In genomic region chr1:2545754-2546514, GRCh38 we compare ENCODE assay signal across 8 cellular contexts. TPM values are rescaled to one million over a fixed set of nuclear protein-coding genes. Genes with fewer than 3 reads are reported as not detected.
A peak's percentile ranks its signal among the peaks of the same experiment; 100 is the strongest.
DNase-seq lines count a peak whose midpoint lies in the region; ATAC-seq and TF ChIP-seq lines count a peak whose summit lies in the region.

No MANE protein-coding gene starts in this region.

- H3K4me1 ChIP-seq in GM23338 (ENCODE audit: insufficient read depth) (peaks cover 16% of the 10 kb centered on the region; the same call in 1 of the 2 replicates), MM.1S (ENCODE audit: low read length) (peaks cover 31% of the 10 kb centered on the region), upper lobe of right lung (peaks cover 42% of the 10 kb centered on the region)

- H3K9me3 Mint-ChIP-seq in GM23338 (no peaks in the 10 kb centered on the region), progenitor cell of endocrine pancreas (ENCODE audit: low read depth) (no peaks in the 10 kb centered on the region)
- no peaks in the 10 kb centered on the region for H3K9me3 Mint-ChIP-seq in activated naive CD8-positive, alpha-beta T cell treated with anti-CD3 and anti-CD28 coated beads for 36 hours

- H3K27me3 ChIP-seq in GM23338 (ENCODE audit: insufficient read depth) (peaks cover 7% of the 10 kb centered on the region; the same call in 1 of the 2 replicates), MM.1S (replicated peaks; ENCODE audit: insufficient read depth, low read length) (no peaks in the 10 kb centered on the region), upper lobe of right lung (peaks cover 2% of the 10 kb centered on the region)

- H4K20me1 ChIP-seq in GM23338 (replicated peaks; ENCODE audit: insufficient read depth) (no peaks in the 10 kb centered on the region), MM.1S (ENCODE audit: insufficient read depth, low read length) (no peaks in the 10 kb centered on the region)

- TF ChIP-seq CTCF in GM23338 (conservative IDR thresholded peaks at IDR 0.05; ENCODE audit: low read depth in 2 of 2) (no peak), MM.1S (IDR thresholded peaks at IDR 0.05; ENCODE audit: low read length) (no peak), progenitor cell of endocrine pancreas (IDR thresholded peaks at IDR 0.05; ENCODE audit: unreplicated experiment) (no peak), upper lobe of right lung (IDR thresholded peaks at IDR 0.05) (no peak)

- H3K9me2 ChIP-seq in GM23338 (ENCODE audit: insufficient read depth) (no peaks in the 10 kb centered on the region), MM.1S (replicated peaks; ENCODE audit: insufficient read depth, low read length) (no peaks in the 10 kb centered on the region)

- H3K36me3 Mint-ChIP-seq in GM23338 (ENCODE audit: low read depth): no peaks in the 10 kb centered on the region
- peaks cover 1% of the 10 kb centered on the region for H3K36me3 Mint-ChIP-seq in activated naive CD8-positive, alpha-beta T cell treated with anti-CD3 and anti-CD28 coated beads for 36 hours
- H3K36me3 Mint-ChIP-seq in progenitor cell of endocrine pancreas (ENCODE audit: insufficient read depth): no peaks in the 10 kb centered on the region

- H3K36me3 ChIP-seq in GM23338 (ENCODE audit: insufficient read depth): no peaks in the 10 kb centered on the region
- H3K36me3 ChIP-seq in MM.1S (replicated peaks; ENCODE audit: insufficient read depth, low read length): no peaks in the 10 kb centered on the region
- no peaks in the 10 kb centered on the region for H3K36me3 ChIP-seq in upper lobe of right lung

- H3K4me3 ChIP-seq in GM23338 (peak overlapping the region; percentile 85), MM.1S (ENCODE audit: low read length) (peak overlapping the region; percentile 73), upper lobe of right lung (peak overlapping the region; percentile 85)

- ATAC-seq in GM23338 (peak; percentile 53), SK-N-SH treated with all-trans-retinoic acid at 6 μM for 48 hours (peak; percentile 72), Right ventricle myocardium superior (ENCODE audit: poor library complexity) (peak; percentile 68), upper lobe of right lung (peak; percentile 76)

- peaks cover 20% of the 10 kb centered on the region for H3K27me3 Mint-ChIP-seq in GM23338 (ENCODE audit: insufficient read depth, low read depth, poor library complexity)
- no peaks in the 10 kb centered on the region for H3K27me3 Mint-ChIP-seq in activated naive CD8-positive, alpha-beta T cell treated with anti-CD3 and anti-CD28 coated beads for 36 hours
- H3K27me3 Mint-ChIP-seq in progenitor cell of endocrine pancreas: peaks cover 3% of the 10 kb centered on the region

- H3F3A ChIP-seq in GM23338 (replicated peaks; ENCODE audit: low read depth): peaks cover 7% of the 10 kb centered on the region; the same call in 1 of the 2 replicates
- H3F3A ChIP-seq in MM.1S (ENCODE audit: insufficient read depth, low read length): peaks cover 36% of the 10 kb centered on the region

- H3K79me2 ChIP-seq in GM23338 (replicated peaks; ENCODE audit: insufficient read depth): no peaks in the 10 kb centered on the region
- H3K79me2 ChIP-seq in MM.1S (ENCODE audit: low read length): 0 out of 2 replicates have a peak, but pooled peaks cover 3% of the 10 kb centered on the region

- peak overlapping the region; percentile 92 for H3K4me2 ChIP-seq in GM23338
- H3K4me2 ChIP-seq in MM.1S (ENCODE audit: low read depth, low read length): peak overlapping the region; percentile 100

- H2AFZ ChIP-seq in GM23338: no peak overlapping the region
- H2AFZ ChIP-seq in MM.1S (ENCODE audit: low read length): peak overlapping the region; percentile 77

- intact Hi-C loops in Right ventricle myocardium superior (cut with DNase I) (loop anchor here (2.0 kb wide), 1 partner anchor 131 kb away; no protein-coding TSS in a partner anchor), upper lobe of right lung (cut with DNase I) (loop anchor here (10.0 kb wide), 1 partner anchor 131 kb away; the partner anchor contains the start of gene PEX10)

- peak overlapping the region; percentile 88 for H3K9ac ChIP-seq in MM.1S (ENCODE audit: low read length)

- no peak overlapping the region for H3K27ac Mint-ChIP-seq in GM23338
- H3K27ac Mint-ChIP-seq in activated naive CD8-positive, alpha-beta T cell treated with anti-CD3 and anti-CD28 coated beads for 36 hours: peak overlapping the region; percentile 97
- H3K27ac Mint-ChIP-seq in progenitor cell of endocrine pancreas: no peak overlapping the region

- H3K27ac ChIP-seq in GM23338 (ENCODE audit: low read depth) (peak overlapping the region; percentile 84; the same call in 1 of the 2 replicates), MM.1S (ENCODE audit: low read length) (peak overlapping the region; percentile 98), upper lobe of right lung (peak overlapping the region; percentile 97)

- peak; percentile 88 for DNase-seq in Daoy (ENCODE audit: low read depth)
- peak; percentile 95 for DNase-seq in GM23338 (ENCODE audit: low spot score)
- peak; percentile 93 for DNase-seq in MM.1S
- DNase-seq in activated naive CD8-positive, alpha-beta T cell treated with anti-CD3 and anti-CD28 coated beads for 36 hours: peak; percentile 91
- peak; percentile 93 for DNase-seq in Right ventricle myocardium superior
- DNase-seq in progenitor cell of endocrine pancreas (ENCODE audit: low spot score, unreplicated experiment): peak; percentile 87
- peak; percentile 97 for DNase-seq in upper lobe of right lung

- H3K4me3 Mint-ChIP-seq in GM23338 (peak overlapping the region; percentile 77; the same call in 2 of the 3 replicates), progenitor cell of endocrine pancreas (ENCODE audit: low read depth) (peak overlapping the region; percentile 68)
- H3K4me3 Mint-ChIP-seq in activated naive CD8-positive, alpha-beta T cell treated with anti-CD3 and anti-CD28 coated beads for 36 hours: peak overlapping the region; percentile 83

- no peaks in the 10 kb centered on the region for H3K9me3 ChIP-seq in MM.1S (replicated peaks; ENCODE audit: insufficient read depth, low read length)
- no peaks in the 10 kb centered on the region for H3K9me3 ChIP-seq in upper lobe of right lung

- H3K4me1 Mint-ChIP-seq in GM23338: peaks cover 5% of the 10 kb centered on the region; the same call in 1 of the 3 replicates
- peaks cover 24% of the 10 kb centered on the region for H3K4me1 Mint-ChIP-seq in activated naive CD8-positive, alpha-beta T cell treated with anti-CD3 and anti-CD28 coated beads for 36 hours
- H3K4me1 Mint-ChIP-seq in progenitor cell of endocrine pancreas (ENCODE audit: low read depth): peaks cover 14% of the 10 kb centered on the region

TF ChIP-seq in GM23338, 12 proteins besides CTCF, POLR2A, EP300 and RAD21:
- TF ChIP-seq ZNF114 (CRISPR knock-in tag; IDR thresholded peaks at IDR 0.05) (no peak), CREB1 (CRISPR knock-in tag; IDR thresholded peaks at IDR 0.05; ENCODE audit: low read depth) (no peak), POLR2AphosphoS5 (IDR thresholded peaks at IDR 0.05; ENCODE audit: low read depth) (peak; percentile 82)

TF ChIP-seq in SK-N-SH treated with all-trans-retinoic acid at 6 μM for 48 hours, 23 proteins besides CTCF, POLR2A, EP300 and RAD21 (continues in another document):
- TF ChIP-seq POU6F1 (CRISPR knock-in tag; IDR thresholded peaks at IDR 0.05; ENCODE audit: borderline replicate concordance, low read depth): no peak

RNA-seq across cellular contexts. Expression of gene TNFRSF14, which starts 10.2 kb away (rescaled TPM):
- total RNA-seq in Daoy (2014; rRNA removed; shearing (Covaris generic)): 9.0 and 12.1 TPM in 2 replicates
- 0.85 TPM in 1 of 2 replicates, not detected in the other for total RNA-seq in GM23338 (2014; rRNA removed; shearing (Covaris generic))
- not detected in 2 replicates for polyA plus RNA-seq in GM23338 (2016; fragmentation: Nextera tagmentation; extraction: Ambion mirVana)
- total RNA-seq in activated naive CD8-positive, alpha-beta T cell treated with anti-CD3 and anti-CD28 coated beads for 36 hours: 100 to 1,000 TPM in 1 of 2 experiments, 10 to 100 TPM in 1; 99.6 to 104 TPM
- total RNA-seq in Right ventricle myocardium superior: 16.0 TPM
- 0.41 and 0.75 TPM in 2 replicates for total RNA-seq in progenitor cell of endocrine pancreas
- total RNA-seq in upper lobe of right lung: 133 TPM

RNA-seq across cellular contexts. Expression of gene HES5, which starts 15.9 kb away (rescaled TPM):
- not detected in 2 replicates for total RNA-seq in Daoy (2014; rRNA removed; shearing (Covaris generic))
- 0.21 TPM in 1 of 2 replicates, not detected in the other for total RNA-seq in GM23338 (2014; rRNA removed; shearing (Covaris generic))
- 0.16 TPM in 1 of 2 replicates, not detected in the other for polyA plus RNA-seq in GM23338 (2016; fragmentation: Nextera tagmentation; extraction: Ambion mirVana)
- under 1 TPM in 1 of 2 experiments, not detected in 1; 0.28 TPM for total RNA-seq in activated naive CD8-positive, alpha-beta T cell treated with anti-CD3 and anti-CD28 coated beads for 36 hours
- 1.6 TPM for total RNA-seq in Right ventricle myocardium superior
- total RNA-seq in progenitor cell of endocrine pancreas: 0.36 TPM in 1 of 2 replicates, not detected in the other
- 1.5 TPM for total RNA-seq in upper lobe of right lung

RNA-seq across cellular contexts. Expression of gene PANK4, which starts 19.5 kb away (rescaled TPM):
- 18.6 and 44.7 TPM in 2 replicates for total RNA-seq in Daoy (2014; rRNA removed; shearing (Covaris generic))
- total RNA-seq in GM23338 (2014; rRNA removed; shearing (Covaris generic)): 31.2 and 43.7 TPM in 2 replicates
- polyA plus RNA-seq in GM23338 (2016; fragmentation: Nextera tagmentation; extraction: Ambion mirVana): 25.4 and 25.8 TPM in 2 replicates
- 10 to 100 TPM; 29.8 to 34.3 TPM for total RNA-seq in activated naive CD8-positive, alpha-beta T cell treated with anti-CD3 and anti-CD28 coated beads for 36 hours
- total RNA-seq in Right ventricle myocardium superior (45.5 TPM), progenitor cell of endocrine pancreas (42.5 and 45.4 TPM in 2 replicates), upper lobe of right lung (36.4 TPM)

RNA-seq across cellular contexts. Expression of gene PRXL2B, which starts 40.6 kb away (rescaled TPM):
- 13.0 and 20.6 TPM in 2 replicates for total RNA-seq in Daoy (2014; rRNA removed; shearing (Covaris generic))
- 35.1 and 44.0 TPM in 2 replicates for total RNA-seq in GM23338 (2014; rRNA removed; shearing (Covaris generic))
- polyA plus RNA-seq in GM23338 (2016; fragmentation: Nextera tagmentation; extraction: Ambion mirVana): 25.5 and 25.6 TPM in 2 replicates
- total RNA-seq in activated naive CD8-positive, alpha-beta T cell treated with anti-CD3 and anti-CD28 coated beads for 36 hours: 10 to 100 TPM; 42.2 to 43.2 TPM
- 9.8 TPM for total RNA-seq in Right ventricle myocardium superior
- 32.0 and 36.4 TPM in 2 replicates for total RNA-seq in progenitor cell of endocrine pancreas
- 25.9 TPM for total RNA-seq in upper lobe of right lung

Comparison
In these comparisons a context has a peak if more than half of its experiments do, and no peak if none do; other contexts are left out.
1. Peak in every context shown above with its lines: DNase-seq, ATAC-seq, H3K4me3 ChIP-seq and H3K27ac ChIP-seq.